Comparison of ENCODE assay signal across 11 cellular contexts in the genomic region with DNA sequence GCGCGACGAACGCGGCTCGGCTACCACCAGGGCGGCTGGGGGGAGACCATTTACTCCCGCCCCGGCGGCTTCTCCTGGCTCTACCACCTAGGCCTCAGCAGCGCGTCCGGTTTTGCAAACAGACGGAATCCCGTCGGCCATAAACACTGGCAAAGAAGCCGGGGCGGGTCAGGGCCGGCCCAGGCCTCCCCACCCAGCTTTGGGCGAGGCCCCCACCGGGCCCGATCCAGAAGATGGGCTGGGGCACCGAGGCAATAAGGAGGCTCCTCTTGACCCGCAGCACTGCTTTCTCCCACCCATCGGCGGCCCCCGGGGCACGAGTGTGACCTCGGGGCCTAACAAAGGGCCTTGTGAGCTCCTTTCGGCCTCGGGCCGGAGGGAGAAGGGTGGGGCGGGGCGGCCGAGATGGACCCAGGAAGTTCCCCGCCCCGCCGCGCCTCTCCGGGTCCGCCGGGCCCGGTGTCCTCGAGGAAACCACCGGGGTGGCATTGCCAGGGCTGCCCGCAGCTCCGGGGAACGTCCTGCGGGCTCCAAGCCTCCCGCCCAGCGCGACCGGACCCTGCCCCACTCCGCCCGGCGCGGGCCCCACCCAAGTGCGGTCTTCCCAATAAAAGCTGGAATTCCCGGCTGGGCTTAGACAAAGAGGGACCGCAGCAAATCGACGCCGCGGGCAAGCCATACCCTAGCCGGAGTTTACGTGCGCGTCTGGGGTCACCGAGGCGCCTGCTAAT. TPM values are rescaled to one million over a fixed set of nuclear protein-coding genes. Genes with fewer than 3 reads are reported as not detected.
DNase-seq lines count a peak whose midpoint lies in the region; ATAC-seq and TF ChIP-seq lines count a peak whose summit lies in the region.
"Had no signal": no experiment of that assay in that cellular context is flagged by ENCODE, and none has a peak within 500 bp of the region (broad histone marks: within the 10 kb centered on the region; RNA-seq: fewer than 3 reads in every experiment).

No MANE protein-coding gene starts in this region.

- TF ChIP-seq CTCF in HCT116 (IDR thresholded peaks at IDR 0.05 in 2 of 3, conservative IDR thresholded peaks at IDR 0.05 in 1 of 3; ENCODE audit: borderline replicate concordance in 1 of 3, insufficient read depth in 1 of 3, low read depth in 2 of 3, low read length in 2 of 3) (no peak), VCaP (conservative IDR thresholded peaks at IDR 0.05) (no peak), smooth muscle cell (IDR thresholded peaks at IDR 0.05; ENCODE audit: borderline replicate concordance, insufficient read depth, poor library complexity, severe bottlenecking) (no peak)

- WGBS in smooth muscle cell (ENCODE audit: low lambda C conversion rate) = 18% methylated on average over 47 of the region's 70 CpGs

- H3K9me3 ChIP-seq in HCT116 (ENCODE audit: control insufficient read depth in 1 of 2, insufficient read depth in 1 of 2, low read depth in 1 of 2, low read length in 2 of 2) = no peaks in the 10 kb centered on the region
- no peaks in the 10 kb centered on the region for H3K9me3 ChIP-seq in smooth muscle cell (replicated peaks; ENCODE audit: low read depth)
- H3K9me3 ChIP-seq: esophagus muscularis mucosa had no signal

- no peak for TF ChIP-seq RAD21 in HCT116 (IDR thresholded peaks at IDR 0.05; ENCODE audit: low read depth)

- H3K4me2 ChIP-seq in HCT116 (ENCODE audit: low read length) = peak overlapping the region; percentile 85
- H3K4me2 ChIP-seq in smooth muscle cell = peak overlapping the region; percentile 90

- H3K4me1 ChIP-seq in HCT116 (ENCODE audit: control insufficient read depth in 1 of 2, insufficient read depth in 2 of 2, low read length in 2 of 2) (peaks cover 53 to 80% of the 10 kb centered on the region in 2 experiments), smooth muscle cell (ENCODE audit: low read depth) (peaks cover 51% of the 10 kb centered on the region)

- H2AFZ ChIP-seq in HCT116 (ENCODE audit: low read depth, low read length, poor library complexity, severe bottlenecking) (no peak overlapping the region), smooth muscle cell (ENCODE audit: low read depth) (no peak overlapping the region)

- BruUV-seq in HCT116 (replicated peaks; lab: Mats Ljungman, UMichigan) = no TSS peak

- ATAC-seq in HCT116 = peak; percentile 30

- peak overlapping the region; percentile 77 for H3K9ac ChIP-seq in HCT116 (ENCODE audit: low read length)
- no peak overlapping the region for H3K9ac ChIP-seq in smooth muscle cell (ENCODE audit: low read depth)

- H3K4me3 ChIP-seq in HCT116 (replicated peaks in 1 of 2; ENCODE audit: low read depth in 1 of 2, low read length in 2 of 2) (peak overlapping the region; percentile 38 to 61), smooth muscle cell (peak overlapping the region; percentile 19)
- H3K4me3 ChIP-seq: esophagus muscularis mucosa had no signal

- H3K36me3 ChIP-seq in HCT116 (ENCODE audit: control insufficient read depth in 1 of 2, insufficient read depth in 2 of 2, low read length in 2 of 2) (no peaks in the 10 kb centered on the region), smooth muscle cell (ENCODE audit: low read depth) (no peaks in the 10 kb centered on the region)
- H3K36me3 ChIP-seq: esophagus muscularis mucosa had no signal

- H3K79me2 ChIP-seq in HCT116 (ENCODE audit: insufficient read depth, low read length) (peaks cover 100% of the 10 kb centered on the region), smooth muscle cell (ENCODE audit: low read depth) (peaks cover 80% of the 10 kb centered on the region)

- H3F3A ChIP-seq in smooth muscle cell (ENCODE audit: low read depth) = peaks cover 12% of the 10 kb centered on the region

- no peaks in the 10 kb centered on the region for H3K9me2 ChIP-seq in HCT116 (ENCODE audit: insufficient read depth)

- H3K27me3 ChIP-seq in HCT116 (ENCODE audit: insufficient read depth, low read length) (no peaks in the 10 kb centered on the region), smooth muscle cell (ENCODE audit: low read depth) (peaks cover 5% of the 10 kb centered on the region)

- no peak for TF ChIP-seq POLR2A in HCT116 (IDR thresholded peaks at IDR 0.05; ENCODE audit: borderline replicate concordance, extremely low read depth, insufficient read depth, insufficient read length)

- RAD21 ChIA-PET in HCT116 (lab: Charles Lee; ENCODE audit: low non-redundant PET in 1 of 2, low total read pairs in 2 of 2, uncharacterized antibody in 2 of 2, unreplicated experiment in 2 of 2) = no interaction called here

- intact Hi-C loops in HCT116 (cut with micrococcal nuclease) = loop anchor here (5.0 to 10.0 kb wide), 2 partner anchors 175 to 277 kb away; no protein-coding TSS in a partner anchor

- H4K20me1 ChIP-seq in HCT116 (ENCODE audit: insufficient read depth) = peaks cover 30% of the 10 kb centered on the region; the same call in 1 of the 2 replicates
- H4K20me1 ChIP-seq in smooth muscle cell (ENCODE audit: low read depth) = peaks cover 89% of the 10 kb centered on the region

- CTCF ChIA-PET in HCT116 (lab: Charles Lee) = no interaction called here

- POLR2A ChIA-PET in HCT116 (lab: Charles Lee) = no interaction called here

- peak overlapping the region; percentile 56 for H3K27ac ChIP-seq in HCT116 (ENCODE audit: low read depth, low read length)
- peak overlapping the region; percentile 13; the same call in 1 of the 2 replicates for H3K27ac ChIP-seq in VCaP
- no peak overlapping the region for H3K27ac ChIP-seq in smooth muscle cell (ENCODE audit: low read depth)
- H3K27ac ChIP-seq: esophagus muscularis mucosa had no signal

- no peak for DNase-seq in HCT116 (ENCODE audit: low read depth, low spot score)
- DNase-seq in islet precursor cell = peak; percentile 91
- no peak for DNase-seq in smooth muscle cell (lab: John Stamatoyannopoulos, UW; ENCODE audit: unreplicated experiment)
- DNase-seq in activated T-cell treated with anti-CD3 and anti-CD28 coated beads, Interleukin-2, amount 50 U/mL, for 48 hours = no peak
- no peak for DNase-seq in ACHN
- no peak for DNase-seq in AML-193 (lab: John Stamatoyannopoulos, UW)
- DNase-seq: CD4-positive, alpha-beta T cell; hypothalamus; NCI-H1694 had no signal

- in situ Hi-C loops in ACHN (cut with HindIII; ENCODE audit: low pct_ligation_motif_present, low pct_unique_long_range_greater_than_20kb, low sequenced_read_pairs) = no loop called here

TF ChIP-seq in HCT116, 20 proteins besides CTCF, POLR2A, EP300 and RAD21:
- TF ChIP-seq MAX (IDR thresholded peaks at IDR 0.05) (no peak), EZH2phosphoT487 (IDR thresholded peaks at IDR 0.05; ENCODE audit: borderline replicate concordance) (no peak), ZFX (IDR thresholded peaks at IDR 0.05) (peak; percentile 50), ATF3 (IDR thresholded peaks at IDR 0.05) (no peak), CBX3 (IDR thresholded peaks at IDR 0.05; ENCODE audit: low read depth) (no peak), YY1 (IDR thresholded peaks at IDR 0.05; ENCODE audit: extremely low read depth, insufficient replicate concordance, low read depth, low read length) (no peak), ZBTB33 (IDR thresholded peaks at IDR 0.05; ENCODE audit: extremely low read depth, insufficient replicate concordance, low read length) (no peak), EZH2 (IDR thresholded peaks at IDR 0.05) (no peak)

RNA-seq across cellular contexts. Expression of gene BCOR, which starts 5.9 kb away (rescaled TPM):
- total RNA-seq in HCT116 (2021; ENCODE audit: unreplicated experiment) (35.1 TPM), smooth muscle cell (28.0 and 28.5 TPM in 2 replicates)
- 12.3 and 14.5 TPM in 2 replicates for polyA plus RNA-seq in HCT116 (2012)
- 13.1 and 19.5 TPM in 2 replicates for polyA plus RNA-seq in smooth muscle cell
